11 cellular contexts compared by ENCODE assay signal in genomic region chr9:130499804-130500263, GRCh38. TPM values are rescaled to one million over a fixed set of nuclear protein-coding genes. Genes with fewer than 3 reads are reported as not detected.
DNase-seq lines count a peak whose midpoint lies in the region; ATAC-seq, FAIRE-seq and TF ChIP-seq lines count a peak whose summit lies in the region.
"Had no signal": no experiment of that assay in that cellular context is flagged by ENCODE, and none has a peak within 500 bp of the region (broad histone marks: within the 10 kb centered on the region; RNA-seq: fewer than 3 reads in every experiment).

No MANE protein-coding gene starts in this region.

- no CpG with 5 or more reads among the region's 7 CpGs for WGBS in trophoblast cell (ENCODE audit: extremely low coverage, insufficient coverage, insufficient read length)

- H2AK5ac ChIP-seq in trophoblast cell (ENCODE audit: low read length), result no peak overlapping the region

- H2AFZ ChIP-seq in trophoblast cell (ENCODE audit: insufficient read depth, low read length, poor library complexity), result no peak overlapping the region

- DNase-seq in activated naive CD4-positive, alpha-beta T cell treated with anti-CD3 and anti-CD28 coated beads for 36 hours, result peak; percentile 10
- DNase-seq in activated naive CD4-positive, alpha-beta T cell treated with Interleukin-2 at 50 U/mL for 16 hours, result no peak
- DNase-seq in NCI-H2029 (lab: John Stamatoyannopoulos, UW) (peak; percentile 78), epithelial cell of esophagus (ENCODE audit: low read depth) (peak; percentile 82), trophoblast cell (peak; percentile 73 to 81), frontal cortex (ENCODE audit: low spot score in 2 of 2) (no peak), OCI-M2 (lab: John Stamatoyannopoulos, UW; ENCODE audit: unreplicated experiment) (no peak)
- DNase-seq: C1 segment of cervical spinal cord had no signal

- H3K9me3 Mint-ChIP-seq in activated naive CD4-positive, alpha-beta T cell treated with anti-CD3 and anti-CD28 coated beads for 36 hours, result peaks cover 4% of the 10 kb centered on the region
- H3K9me3 Mint-ChIP-seq: central memory CD8-positive, alpha-beta T cell had no signal

- H3K27ac Mint-ChIP-seq in activated naive CD4-positive, alpha-beta T cell treated with anti-CD3 and anti-CD28 coated beads for 36 hours, result no peak overlapping the region

- H4K91ac ChIP-seq in trophoblast cell (ENCODE audit: low read depth, low read length), result no peak overlapping the region

- no peak for ATAC-seq in HG03025 (IDR thresholded peaks at IDR 0.05; ENCODE audit: low FRiP score, unreplicated experiment)

- no peak overlapping the region for H2BK120ac ChIP-seq in trophoblast cell (ENCODE audit: insufficient read depth, low read length, poor library complexity)

- H3K9ac ChIP-seq in trophoblast cell (ENCODE audit: low read length), result no peak overlapping the region

- TF ChIP-seq CTCF in epithelial cell of esophagus (IDR thresholded peaks at IDR 0.05; ENCODE audit: insufficient read depth, low read depth, low read length, missing control alignments), result no peak

- H3K27ac ChIP-seq in trophoblast cell (ENCODE audit: low read depth, low read length), result no peak overlapping the region

- H3K9me3 ChIP-seq in trophoblast cell (ENCODE audit: insufficient read depth, low read depth, low read length), result peaks cover 7% of the 10 kb centered on the region

- no peak overlapping the region for H3K4ac ChIP-seq in trophoblast cell (ENCODE audit: low read depth, low read length)

- no peaks in the 10 kb centered on the region for H3K4me1 ChIP-seq in trophoblast cell (ENCODE audit: control insufficient read depth in 1 of 2, insufficient read depth in 2 of 2, low read length in 2 of 2)

- no peaks in the 10 kb centered on the region for H3K79me2 ChIP-seq in trophoblast cell (ENCODE audit: control insufficient read depth, insufficient read depth, low read length, poor library complexity)

- intact Hi-C loops in activated naive CD4-positive, alpha-beta T cell treated with anti-CD3 and anti-CD28 coated beads for 36 hours (cut with micrococcal nuclease), result no loop called here

- H3K4me3 ChIP-seq in epithelial cell of esophagus (ENCODE audit: low read length), result no peak overlapping the region
- H3K4me3 ChIP-seq in trophoblast cell (ENCODE audit: low read depth, low read length), result no peak overlapping the region

- H3K4me1 Mint-ChIP-seq in activated naive CD4-positive, alpha-beta T cell treated with anti-CD3 and anti-CD28 coated beads for 36 hours (ENCODE audit: low read depth), result no peaks in the 10 kb centered on the region
- H3K4me1 Mint-ChIP-seq: central memory CD8-positive, alpha-beta T cell had no signal

- no peak overlapping the region for H3K18ac ChIP-seq in trophoblast cell (ENCODE audit: low read length)

- no peak overlapping the region for H3K23ac ChIP-seq in trophoblast cell (ENCODE audit: low read length)

- no peak overlapping the region for H4K12ac ChIP-seq in trophoblast cell (ENCODE audit: low read depth, low read length)

- FAIRE-seq in frontal cortex (lab: Jason Lieb, UNC), result no peak

- no peaks in the 10 kb centered on the region for H3K27me3 Mint-ChIP-seq in activated naive CD4-positive, alpha-beta T cell treated with anti-CD3 and anti-CD28 coated beads for 36 hours (ENCODE audit: low read depth)

- no peak overlapping the region for H3K4me2 ChIP-seq in trophoblast cell (ENCODE audit: low read length)

- no peak overlapping the region for H2BK5ac ChIP-seq in trophoblast cell (ENCODE audit: low read depth, low read length, poor library complexity)

- no peak overlapping the region for H4K8ac ChIP-seq in trophoblast cell (ENCODE audit: low read depth, low read length)

- H3K36me3 ChIP-seq in trophoblast cell (ENCODE audit: control insufficient read depth in 1 of 2, insufficient read depth in 2 of 2, low read length in 2 of 2), result peaks cover 2 to 7% of the 10 kb centered on the region in 2 experiments

- H3K36me3 Mint-ChIP-seq in activated naive CD4-positive, alpha-beta T cell treated with anti-CD3 and anti-CD28 coated beads for 36 hours (ENCODE audit: low read depth), result no peaks in the 10 kb centered on the region

- CTCF ChIA-PET in activated naive CD4-positive, alpha-beta T cell treated with anti-CD3 and anti-CD28 coated beads for 36 hours (lab: Charles Lee), result no interaction called here

- H3K79me1 ChIP-seq in trophoblast cell (ENCODE audit: low read length), result no peaks in the 10 kb centered on the region

- no peaks in the 10 kb centered on the region for H3K27me3 ChIP-seq in trophoblast cell (ENCODE audit: insufficient read depth, low read length)

- H2BK12ac ChIP-seq in trophoblast cell (ENCODE audit: low read length), result no peak overlapping the region

- H3K14ac ChIP-seq in trophoblast cell (ENCODE audit: low read length), result no peak overlapping the region

- no peak overlapping the region for H3K4me3 Mint-ChIP-seq in activated naive CD4-positive, alpha-beta T cell treated with anti-CD3 and anti-CD28 coated beads for 36 hours
- H3K4me3 Mint-ChIP-seq: central memory CD8-positive, alpha-beta T cell; IgD-negative memory B cell had no signal

RNA-seq across cellular contexts. Expression of gene ASS1, which starts 55.1 kb away (rescaled TPM):
- 10 to 100 TPM; 12.4 to 14.3 TPM for total RNA-seq in activated naive CD4-positive, alpha-beta T cell treated with anti-CD3 and anti-CD28 coated beads for 36 hours
- 48.8 and 52.2 TPM in 2 replicates for polyA plus RNA-seq in trophoblast cell (2013)
- 16.7 TPM for total RNA-seq in frontal cortex
- polyA plus RNA-seq: IgD-negative memory B cell had no signal

Comparison
In these comparisons a context has a peak if more than half of its experiments do, and no peak if none do; other contexts are left out.
1. DNase-seq: peak in activated naive CD4-positive, alpha-beta T cell treated with anti-CD3 and anti-CD28 coated beads for 36 hours (single experiment), NCI-H2029 (single experiment), epithelial cell of esophagus (single experiment) and trophoblast cell (2 of 2); none in activated naive CD4-positive, alpha-beta T cell treated with Interleukin-2 at 50 U/mL for 16 hours (single experiment), frontal cortex (0 of 2) and OCI-M2 (single experiment).